ENCODE assay signal across 22 cellular contexts in genomic region chr2:168587302-168587701, GRCh38.
A peak's percentile ranks its signal among the peaks of the same experiment; 100 is the strongest.
DNase-seq lines count a peak whose midpoint lies in the region; ATAC-seq and TF ChIP-seq lines count a peak whose summit lies in the region.
"Had no signal": no experiment of that assay in that cellular context is flagged by ENCODE, and none has a peak within 500 bp of the region (broad histone marks: within the 10 kb centered on the region; RNA-seq: fewer than 3 reads in every experiment).

No MANE protein-coding gene starts in this region.

- ATAC-seq in Right ventricle myocardium superior (ENCODE audit: poor library complexity) (peak; percentile 54), Right ventricle myocardium inferior (no peak), left lung (peak; percentile 81)
- ATAC-seq: GM23338 had no signal

- H3K36me3 ChIP-seq in left lung (no peaks in the 10 kb centered on the region), uterus (no peaks in the 10 kb centered on the region)
- H3K36me3 ChIP-seq: BE2C had no signal

- TF ChIP-seq POLR2A in uterus (IDR thresholded peaks at IDR 0.05): no peak

- TF ChIP-seq CTCF in left lung (IDR thresholded peaks at IDR 0.05) (no peak), uterus (IDR thresholded peaks at IDR 0.05) (no peak)

- H3K4me1 ChIP-seq in left lung (peaks cover 0 to 3% of the 10 kb centered on the region in 2 donors), uterus (peaks cover 3 to 14% of the 10 kb centered on the region in 2 donors)

- no peak overlapping the region for H3K4me3 ChIP-seq in left lung
- H3K4me3 ChIP-seq in uterus: no peak overlapping the region
- H3K4me3 ChIP-seq: GM23338 had no signal

- H3K27me3 ChIP-seq in left lung (no peaks in the 10 kb centered on the region), uterus (no peaks in the 10 kb centered on the region)
- H3K27me3 ChIP-seq: BE2C had no signal

- H3K27ac ChIP-seq in left lung (no peak overlapping the region), uterus (no peak overlapping the region)

- intact Hi-C loops in Right ventricle myocardium superior (cut with DNase I) (no loop called here), Right ventricle myocardium inferior (cut with DNase I) (no loop called here), left lung (cut with DNase I) (no loop called here), uterus (cut with DNase I; ENCODE audit: low total_unique reads) (no loop called here)

- H3K9me3 ChIP-seq in left lung (no peaks in the 10 kb centered on the region), uterus (no peaks in the 10 kb centered on the region)
- H3K9me3 ChIP-seq: BE2C had no signal

- no peak for DNase-seq in Right ventricle myocardium superior
- DNase-seq in Right ventricle myocardium inferior (ENCODE audit: missing footprints): no peak
- peak; percentile 43 for DNase-seq in astrocyte of the hippocampus (ENCODE audit: low read depth, low spot score)
- no peak for DNase-seq in left lung
- no peak for DNase-seq in NCI-H510A treated with DMSO at 0.1 percent for 48 hours (lab: John Stamatoyannopoulos, UW)
- no peak for DNase-seq in uterus
- DNase-seq in cerebellar nuclear complex (lab: John Stamatoyannopoulos, UW): no peak
- DNase-seq: BE2C; CD4-positive, CD25-positive, alpha-beta regulatory T cell; COR-L47; DMS 273 treated with DMSO at 0.1 percent for 48 hours; GDM1; HCEC 1CT; IMR-90; NCI-H1048; NCI-H1436; NCI-H1930; NCI-H2171 treated with DMSO at 0.1 percent for 48 hours; NCI-H524; NCI-H82; RPMI8226 had no signal
